In the genomic region with DNA sequence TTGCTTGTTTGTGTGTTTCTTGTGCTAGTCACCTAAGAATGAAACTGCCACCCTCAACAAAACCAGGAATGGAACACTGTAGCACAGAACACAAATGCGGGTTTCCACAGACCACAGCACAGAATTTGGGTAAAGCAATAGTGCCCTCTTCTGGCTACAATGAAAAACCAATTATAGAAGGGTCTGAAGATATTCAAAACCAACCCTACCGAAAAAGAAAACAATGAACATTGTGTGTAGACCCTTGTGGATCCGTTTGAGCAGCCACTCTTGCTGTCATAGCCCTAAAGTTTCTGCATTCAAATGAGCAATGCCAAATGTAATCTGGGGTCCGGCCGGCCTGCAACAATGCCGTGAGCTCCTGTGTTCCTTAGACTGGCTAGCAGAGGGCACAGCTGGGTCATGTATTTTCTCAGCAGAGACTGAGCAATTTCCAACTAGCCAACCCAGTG, we compare ENCODE assay signal across 8 cellular contexts. TPM values are rescaled to one million over a fixed set of nuclear protein-coding genes. Genes with fewer than 3 reads are reported as not detected.
A peak's percentile ranks its signal among the peaks of the same experiment; 100 is the strongest.
DNase-seq lines count a peak whose midpoint lies in the region; ATAC-seq and TF ChIP-seq lines count a peak whose summit lies in the region.

No MANE protein-coding gene starts in this region.

- no peaks in the 10 kb centered on the region for H3K36me3 Mint-ChIP-seq in T-helper 17 cell (ENCODE audit: low read depth)
- H3K36me3 Mint-ChIP-seq in naive thymus-derived CD4-positive, alpha-beta T cell = no peaks in the 10 kb centered on the region

- no peak for TF ChIP-seq POLR2A in erythroblast (IDR thresholded peaks at IDR 0.05; ENCODE audit: low read length)

- CTCF ChIA-PET in naive thymus-derived CD4-positive, alpha-beta T cell (lab: Charles Lee) = interaction anchor here (1.0 to 2.6 kb wide), 5 partner anchors 9 to 746 kb away, joined by 4 to 22 read pairs (median 5); a partner anchor contains a TSS

- H3K27me3 Mint-ChIP-seq in T-helper 17 cell = peaks cover 24% of the 10 kb centered on the region
- peaks cover 0 to 36% (median 5%) of the 10 kb centered on the region in 5 donors for H3K27me3 Mint-ChIP-seq in naive thymus-derived CD4-positive, alpha-beta T cell

- no peak overlapping the region for H3K4me3 ChIP-seq in naive thymus-derived CD4-positive, alpha-beta T cell (ENCODE audit: low read length)

- peak; percentile 75 for DNase-seq in SIG-M5 treated with dmso at 0.1 percent for 504 hours (lab: John Stamatoyannopoulos, UW; ENCODE audit: unreplicated experiment)
- DNase-seq in SIG-M5 (lab: John Stamatoyannopoulos, UW) = no peak
- peak; percentile 67 for DNase-seq in H4 (ENCODE audit: low spot score)
- peak; percentile 71 for DNase-seq in NCI-H1092 treated with DMSO at 0.1 percent for 48 hours (lab: John Stamatoyannopoulos, UW)
- no peak for DNase-seq in T-helper 17 cell
- DNase-seq in erythroblast (lab: John Stamatoyannopoulos, UW) = peak; percentile 57 to 72
- peak in 8 of 9 donors; percentile 22 to 64 (median 52) for DNase-seq in naive thymus-derived CD4-positive, alpha-beta T cell
- no peak for DNase-seq in NCI-H128 (lab: John Stamatoyannopoulos, UW; ENCODE audit: unreplicated experiment)

- H3K27me3 ChIP-seq in naive thymus-derived CD4-positive, alpha-beta T cell (ENCODE audit: control insufficient read depth in 2 of 2, insufficient read depth in 2 of 2, low read length in 2 of 2) = no peaks in the 10 kb centered on the region

- peak; percentile 79 for ATAC-seq in T-helper 17 cell
- peak; percentile 89 for ATAC-seq in naive thymus-derived CD4-positive, alpha-beta T cell

- H3K4me1 Mint-ChIP-seq in T-helper 17 cell = no peaks in the 10 kb centered on the region
- peaks cover 0 to 7% (median 0%) of the 10 kb centered on the region in 7 donors for H3K4me1 Mint-ChIP-seq in naive thymus-derived CD4-positive, alpha-beta T cell

- no peaks in the 10 kb centered on the region for H3K9me3 ChIP-seq in T-helper 17 cell (ENCODE audit: control insufficient read depth, low read length, poor library complexity, severe bottlenecking)
- H3K9me3 ChIP-seq in naive thymus-derived CD4-positive, alpha-beta T cell (ENCODE audit: control insufficient read depth in 2 of 3, low read length in 3 of 3) = no peaks in the 10 kb centered on the region

- no peaks in the 10 kb centered on the region for H3K4me1 ChIP-seq in naive thymus-derived CD4-positive, alpha-beta T cell (ENCODE audit: control insufficient read depth in 2 of 2, insufficient read depth in 2 of 2, low read length in 2 of 2)

- H3K27ac Mint-ChIP-seq in T-helper 17 cell = no peak overlapping the region
- H3K27ac Mint-ChIP-seq in naive thymus-derived CD4-positive, alpha-beta T cell = no peak overlapping the region

- no peaks in the 10 kb centered on the region for H3K9me3 Mint-ChIP-seq in naive thymus-derived CD4-positive, alpha-beta T cell

- H3K4me3 Mint-ChIP-seq in T-helper 17 cell = no peak overlapping the region
- H3K4me3 Mint-ChIP-seq in naive thymus-derived CD4-positive, alpha-beta T cell = no peak overlapping the region

- no peak overlapping the region for H3K27ac ChIP-seq in naive thymus-derived CD4-positive, alpha-beta T cell (ENCODE audit: low read depth, low read length)

- intact Hi-C loops in naive thymus-derived CD4-positive, alpha-beta T cell (cut with micrococcal nuclease) = loop anchor here (1.0 to 10.0 kb wide), 8 partner anchors 9 to 1084 kb away; a partner anchor contains a TSS

- H3K36me3 ChIP-seq in naive thymus-derived CD4-positive, alpha-beta T cell (ENCODE audit: control insufficient read depth in 2 of 3, insufficient read depth in 3 of 3, low read length in 3 of 3) = no peaks in the 10 kb centered on the region

- POLR2A ChIA-PET in naive thymus-derived CD4-positive, alpha-beta T cell (lab: Charles Lee) = interaction anchor here (1.0 kb wide), 1 partner anchor 747 kb away, joined by 3 read pairs; no protein-coding TSS in a partner anchor

RNA-seq across cellular contexts. Expression of a gene that starts 8.3 kb away (rescaled TPM):
- 18.1 and 46.6 TPM in 2 replicates for total RNA-seq in H4 (2014; rRNA removed; shearing (Covaris generic))
- under 1 TPM; 0.70 to 0.89 TPM for total RNA-seq in T-helper 17 cell
- total RNA-seq in naive thymus-derived CD4-positive, alpha-beta T cell = 10 to 100 TPM in 2 of 5 experiments, 1 to 10 TPM in 3; 1.3 to 18.1 (median 1.6) TPM
- polyA plus RNA-seq in naive thymus-derived CD4-positive, alpha-beta T cell = 1 to 10 TPM in 1 of 2 donors, under 1 TPM in 1; 0.77 to 3.3 TPM

RNA-seq across cellular contexts. Expression of a gene that starts 36.2 kb away (rescaled TPM):
- total RNA-seq in H4 (2014; rRNA removed; shearing (Covaris generic)) = 227 and 283 TPM in 2 replicates
- 10 to 100 TPM; 38.2 to 43.2 TPM for total RNA-seq in T-helper 17 cell
- 10 to 100 TPM; 37.7 to 88.9 (median 64.2) TPM for total RNA-seq in naive thymus-derived CD4-positive, alpha-beta T cell
- polyA plus RNA-seq in naive thymus-derived CD4-positive, alpha-beta T cell = 10 to 100 TPM; 94.2 to 95.8 TPM

Comparison
In these comparisons a context has a peak if more than half of its experiments do, and no peak if none do; other contexts are left out.
1. DNase-seq: peak in SIG-M5 treated with dmso at 0.1 percent for 504 hours (single experiment), H4 (single experiment), NCI-H1092 treated with DMSO at 0.1 percent for 48 hours (single experiment), erythroblast (2 of 2) and naive thymus-derived CD4-positive, alpha-beta T cell (8 of 9); none in SIG-M5 (single experiment), T-helper 17 cell (0 of 3) and NCI-H128 (single experiment).